Comparison of ENCODE assay signal across 20 cellular contexts in the genomic region with DNA sequence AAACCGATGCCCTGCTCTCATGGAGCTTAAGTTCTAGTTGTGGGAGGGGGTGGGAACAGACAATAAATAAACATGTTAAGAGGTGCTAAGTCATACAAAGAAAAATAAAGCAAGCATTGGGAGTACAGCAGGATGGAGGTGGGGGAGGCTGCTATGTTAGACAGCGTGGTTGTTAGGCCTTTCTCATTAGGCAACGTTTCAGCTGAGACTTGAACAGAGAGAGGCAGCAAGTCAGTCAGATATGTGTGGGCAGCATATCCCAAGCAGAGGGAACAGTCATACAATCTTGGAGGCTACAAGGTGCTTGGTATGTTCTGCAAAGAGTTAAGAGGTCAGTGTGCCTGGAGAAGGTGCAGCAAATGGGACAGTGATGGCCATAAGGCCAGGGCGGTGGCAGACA.
"Had no signal": no experiment of that assay in that cellular context is flagged by ENCODE, and none has a peak within 500 bp of the region (broad histone marks: within the 10 kb centered on the region; RNA-seq: fewer than 3 reads in every experiment).

No MANE protein-coding gene starts in this region.

- H3K4me1 ChIP-seq: colonic mucosa, esophagus muscularis mucosa, gastroesophageal sphincter, heart left ventricle, left lung, lower lobe of right lung had no signal

- H3K27ac ChIP-seq: colonic mucosa, esophagus muscularis mucosa, foreskin keratinocyte, gastroesophageal sphincter, heart left ventricle, hepatocyte, left lung, lower lobe of right lung had no signal

- DNase-seq: colonic mucosa; cortex of kidney; effector CD4-positive, alpha-beta T cell; effector memory CD4-positive, alpha-beta T cell; foreskin keratinocyte; heart left ventricle; hypothalamus; immature natural killer cell; left cardiac atrium; left lung; left ventricle myocardium superior; lower lobe of right lung; mesenchymal stem cell; mucosa of descending colon had no signal

- H3K79me2 ChIP-seq: hepatocyte had no signal

- ATAC-seq: foreskin keratinocyte, gastroesophageal sphincter, heart left ventricle, left cardiac atrium, left lung, left ventricle myocardium superior, lower lobe of right lung, mucosa of descending colon had no signal

- FAIRE-seq: endothelial cell of umbilical vein, frontal cortex, keratinocyte had no signal

- H3K27me3 ChIP-seq: colonic mucosa, esophagus muscularis mucosa, gastroesophageal sphincter, heart left ventricle, hepatocyte, left lung had no signal

- H3K36me3 ChIP-seq: colonic mucosa, esophagus muscularis mucosa, gastroesophageal sphincter, heart left ventricle, left lung, lower lobe of right lung had no signal

- H3K9me3 ChIP-seq: colonic mucosa, esophagus muscularis mucosa, gastroesophageal sphincter, heart left ventricle, left lung, lower lobe of right lung, mucosa of descending colon had no signal

- H2AFZ ChIP-seq: hepatocyte had no signal

- H3K4me3 ChIP-seq: colonic mucosa, esophagus muscularis mucosa, gastroesophageal sphincter, heart left ventricle, hepatocyte, left lung, lower lobe of right lung, mucosa of descending colon had no signal

- H3K4me2 ChIP-seq: hepatocyte had no signal
